ENCODE assay signal across 8 cellular contexts in the genomic region with DNA sequence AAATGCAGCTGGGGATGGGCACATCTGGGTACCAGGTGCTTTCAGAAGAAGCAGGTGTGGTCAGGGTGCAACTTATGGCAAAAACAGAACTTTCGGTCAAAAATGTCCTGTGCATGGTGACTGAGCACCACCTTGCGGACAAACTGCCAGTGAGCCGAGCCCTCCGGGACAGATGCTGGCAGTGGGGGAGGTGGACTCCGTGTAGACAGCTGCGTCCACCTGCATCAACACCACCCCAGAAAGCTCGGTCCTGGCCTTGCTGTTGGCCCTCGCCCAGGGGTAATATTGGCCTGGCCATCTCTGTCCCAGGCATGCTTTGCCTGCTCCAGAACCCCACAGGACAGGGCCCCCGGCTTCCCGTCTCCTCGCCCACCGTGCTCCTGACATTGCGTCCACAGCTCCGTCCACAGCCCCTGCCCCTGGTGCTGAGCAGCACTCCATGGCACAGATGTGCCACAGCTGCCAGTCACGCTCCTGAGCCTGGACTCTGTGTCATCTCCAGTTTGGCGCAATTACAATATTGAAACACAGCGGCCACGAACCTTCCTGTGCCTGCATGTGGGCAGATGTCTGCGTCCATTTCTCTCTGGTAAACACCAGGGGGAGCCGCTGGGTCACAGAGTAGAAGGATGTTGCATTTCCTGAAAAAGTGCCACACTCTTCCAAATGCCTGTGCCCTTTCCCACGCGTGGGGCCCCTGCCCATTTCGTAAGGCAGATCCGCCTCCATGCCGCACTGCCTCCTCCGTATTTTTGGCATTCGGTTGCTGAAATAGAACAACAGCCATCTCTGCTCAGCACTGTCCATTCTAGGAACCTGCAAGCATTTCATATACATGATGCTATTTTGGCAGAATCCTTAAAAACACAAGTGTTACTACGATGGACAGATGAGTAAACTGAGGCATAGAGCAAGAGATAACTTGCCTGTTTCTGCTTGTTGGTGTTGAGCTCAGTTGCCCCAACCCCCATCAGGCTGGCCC. TPM values are rescaled to one million over a fixed set of nuclear protein-coding genes. Genes with fewer than 3 reads are reported as not detected.
A peak's percentile ranks its signal among the peaks of the same experiment; 100 is the strongest.
DNase-seq lines count a peak whose midpoint lies in the region; ATAC-seq lines count a peak whose summit lies in the region.

No MANE protein-coding gene starts in this region.

- H3K36me3 Mint-ChIP-seq in activated CD4-positive, alpha-beta memory T cell treated with anti-CD3 and anti-CD28 coated beads, Interleukin-2, amount 10 ng/mL, durations not matched to agents 7 days and 5 days (ENCODE audit: low read depth), result no peaks in the 10 kb centered on the region

- H3K4me3 Mint-ChIP-seq in activated CD4-positive, alpha-beta memory T cell treated with anti-CD3 and anti-CD28 coated beads, Interleukin-2, amount 10 ng/mL, durations not matched to agents 7 days and 5 days, result peak overlapping the region; percentile 42

- H3K4me3 ChIP-seq in ACC112 (ENCODE audit: low read depth, low read length) (peak overlapping the region; percentile 59), mesenchymal stem cell (ENCODE audit: insufficient read depth in 1 of 2, low read depth in 1 of 2, low read length in 2 of 2) (peak overlapping the region in 1 of 2 experiments; percentile 45)

- no peak overlapping the region for H3K18ac ChIP-seq in mesenchymal stem cell (ENCODE audit: low read depth in 1 of 2, low read length in 2 of 2)

- peaks cover 4% of the 10 kb centered on the region for H3K27me3 Mint-ChIP-seq in activated CD4-positive, alpha-beta memory T cell treated with anti-CD3 and anti-CD28 coated beads, Interleukin-2, amount 10 ng/mL, durations not matched to agents 7 days and 5 days

- H4K8ac ChIP-seq in mesenchymal stem cell (ENCODE audit: low read length), result no peak overlapping the region

- H3K4me1 ChIP-seq in ACC112 (ENCODE audit: control insufficient read depth, insufficient read depth, low read length, unreplicated experiment), result no peaks in the 10 kb centered on the region
- H3K4me1 ChIP-seq in mesenchymal stem cell (ENCODE audit: control insufficient read depth, insufficient read depth, low read depth, low read length), result peaks cover 4% of the 10 kb centered on the region

- H3K36me3 ChIP-seq in ACC112 (ENCODE audit: insufficient read depth, low read length) (no peaks in the 10 kb centered on the region), mesenchymal stem cell (ENCODE audit: control insufficient read depth in 1 of 2, insufficient read depth in 2 of 2, low read depth in 1 of 2, low read length in 2 of 2) (no peaks in the 10 kb centered on the region)

- H3K9me3 ChIP-seq in mesenchymal stem cell (ENCODE audit: control insufficient read depth, low read length), result no peaks in the 10 kb centered on the region

- DNase-seq in NCI-H748 (lab: John Stamatoyannopoulos, UW; ENCODE audit: unreplicated experiment), result peak; percentile 92
- peak; percentile 72 for DNase-seq in activated CD4-positive, alpha-beta memory T cell treated with anti-CD3 and anti-CD28 coated beads, Interleukin-2, amount 10 ng/mL, durations not matched to agents 7 days and 5 days
- DNase-seq in effector CD8-positive, alpha-beta T cell (lab: John Stamatoyannopoulos, UW), result peak; percentile 50
- peak; percentile 78 for DNase-seq in mesenchymal stem cell
- peak; percentile 46 for DNase-seq in stimulated activated CD8-positive, alpha-beta memory T cell treated with anti-CD3 and anti-CD28 coated beads, Interleukin-15, amount 100 ng/mL, for 1 hour (ENCODE audit: low read depth)

- no peak overlapping the region for H3K9ac ChIP-seq in mesenchymal stem cell (ENCODE audit: low read length)

- no peak overlapping the region for H3K4me2 ChIP-seq in mesenchymal stem cell (ENCODE audit: low read length, poor library complexity, severe bottlenecking)

- no peaks in the 10 kb centered on the region for H3K9me3 Mint-ChIP-seq in activated CD4-positive, alpha-beta memory T cell treated with anti-CD3 and anti-CD28 coated beads, Interleukin-2, amount 10 ng/mL, durations not matched to agents 7 days and 5 days

- no peak overlapping the region for H3K27ac ChIP-seq in ACC112 (ENCODE audit: low read depth, low read length)
- no peak overlapping the region for H3K27ac ChIP-seq in mesenchymal stem cell (ENCODE audit: low read length, poor library complexity, severe bottlenecking)

- 25% methylated on average over 28 of the region's 28 CpGs for WGBS in mesenchymal stem cell

- H3K4ac ChIP-seq in mesenchymal stem cell (ENCODE audit: low read depth in 1 of 2, low read length in 2 of 2), result no peak overlapping the region

- CTCF ChIA-PET in activated CD4-positive, alpha-beta memory T cell treated with anti-CD3 and anti-CD28 coated beads, Interleukin-2, amount 10 ng/mL, durations not matched to agents 7 days and 5 days (lab: Charles Lee), result interaction anchor here (0.7 to 2.9 kb wide), 10 partner anchors 12 to 476 kb away, joined by 3 to 24 read pairs (median 3); no protein-coding TSS in a partner anchor

- no peaks in the 10 kb centered on the region for H3K79me2 ChIP-seq in ACC112 (ENCODE audit: control insufficient read depth, insufficient read depth, low read length, unreplicated experiment)

- ATAC-seq in GM18868 (IDR thresholded peaks at IDR 0.05; ENCODE audit: unreplicated experiment) (peak; percentile 78), HG03439 (IDR thresholded peaks at IDR 0.05; ENCODE audit: unreplicated experiment) (peak; percentile 59)

- H3K14ac ChIP-seq in mesenchymal stem cell (ENCODE audit: low read length in 2 of 2), result no peak overlapping the region

- H2BK12ac ChIP-seq in mesenchymal stem cell (ENCODE audit: low read length in 2 of 2), result no peak overlapping the region

- H3K79me1 ChIP-seq in mesenchymal stem cell (replicated peaks; ENCODE audit: low read length, poor library complexity, severe bottlenecking), result no peaks in the 10 kb centered on the region

- no peaks in the 10 kb centered on the region for H3K27me3 ChIP-seq in ACC112 (ENCODE audit: insufficient read depth, low read length)
- H3K27me3 ChIP-seq in mesenchymal stem cell (ENCODE audit: control insufficient read depth in 1 of 2, insufficient read depth in 1 of 2, low read length in 2 of 2), result peaks cover 24 to 63% of the 10 kb centered on the region in 2 experiments

- H2AFZ ChIP-seq in ACC112 (ENCODE audit: low read length, unreplicated experiment) (no peak overlapping the region), mesenchymal stem cell (ENCODE audit: low read depth, low read length) (no peak overlapping the region)

- no peak overlapping the region for H4K91ac ChIP-seq in mesenchymal stem cell (ENCODE audit: low read length)

- no peak overlapping the region for H2BK15ac ChIP-seq in mesenchymal stem cell (ENCODE audit: low read depth, poor library complexity, severe bottlenecking)

- no peak overlapping the region for H3K23ac ChIP-seq in mesenchymal stem cell (ENCODE audit: low read length in 2 of 2)

- H3K4me1 Mint-ChIP-seq in activated CD4-positive, alpha-beta memory T cell treated with anti-CD3 and anti-CD28 coated beads, Interleukin-2, amount 10 ng/mL, durations not matched to agents 7 days and 5 days, result peaks cover 8% of the 10 kb centered on the region

- H2AK5ac ChIP-seq in mesenchymal stem cell (ENCODE audit: low read length, severe bottlenecking), result no peak overlapping the region

- H2BK5ac ChIP-seq in mesenchymal stem cell (ENCODE audit: low read depth, low read length, poor library complexity, severe bottlenecking), result no peak overlapping the region

- POLR2A ChIA-PET in activated CD4-positive, alpha-beta memory T cell treated with anti-CD3 and anti-CD28 coated beads, Interleukin-2, amount 10 ng/mL, durations not matched to agents 7 days and 5 days (lab: Charles Lee), result no interaction called here

- no peak overlapping the region for H2BK120ac ChIP-seq in mesenchymal stem cell (ENCODE audit: low read depth, low read length)

- no peak overlapping the region for H3K27ac Mint-ChIP-seq in activated CD4-positive, alpha-beta memory T cell treated with anti-CD3 and anti-CD28 coated beads, Interleukin-2, amount 10 ng/mL, durations not matched to agents 7 days and 5 days

RNA-seq across cellular contexts. Expression of gene SLC6A19, which starts 33.4 kb away (rescaled TPM):
- total RNA-seq in activated CD4-positive, alpha-beta memory T cell treated with anti-CD3 and anti-CD28 coated beads, Interleukin-2, amount 10 ng/mL, durations not matched to agents 7 days and 5 days, result not detected
- not detected for polyA plus RNA-seq in mesenchymal stem cell (2013, experiment 1 of 2)
- not detected for polyA plus RNA-seq in mesenchymal stem cell (2013, experiment 2 of 2)

RNA-seq across cellular contexts. Expression of gene SLC12A7, which starts 56.2 kb away (rescaled TPM):
- 10 to 100 TPM; 32.6 to 34.2 TPM for total RNA-seq in activated CD4-positive, alpha-beta memory T cell treated with anti-CD3 and anti-CD28 coated beads, Interleukin-2, amount 10 ng/mL, durations not matched to agents 7 days and 5 days
- polyA plus RNA-seq in mesenchymal stem cell (2013, experiment 1 of 2), result 23.4 TPM
- 22.9 TPM for polyA plus RNA-seq in mesenchymal stem cell (2013, experiment 2 of 2)

RNA-seq across cellular contexts. Expression of gene SLC6A18, which starts 57.2 kb away (rescaled TPM):
- not detected for total RNA-seq in activated CD4-positive, alpha-beta memory T cell treated with anti-CD3 and anti-CD28 coated beads, Interleukin-2, amount 10 ng/mL, durations not matched to agents 7 days and 5 days
- not detected for polyA plus RNA-seq in mesenchymal stem cell (2013, experiment 1 of 2)
- not detected for polyA plus RNA-seq in mesenchymal stem cell (2013, experiment 2 of 2)
